1 cellular context compared by ENCODE assay signal in the genomic region with DNA sequence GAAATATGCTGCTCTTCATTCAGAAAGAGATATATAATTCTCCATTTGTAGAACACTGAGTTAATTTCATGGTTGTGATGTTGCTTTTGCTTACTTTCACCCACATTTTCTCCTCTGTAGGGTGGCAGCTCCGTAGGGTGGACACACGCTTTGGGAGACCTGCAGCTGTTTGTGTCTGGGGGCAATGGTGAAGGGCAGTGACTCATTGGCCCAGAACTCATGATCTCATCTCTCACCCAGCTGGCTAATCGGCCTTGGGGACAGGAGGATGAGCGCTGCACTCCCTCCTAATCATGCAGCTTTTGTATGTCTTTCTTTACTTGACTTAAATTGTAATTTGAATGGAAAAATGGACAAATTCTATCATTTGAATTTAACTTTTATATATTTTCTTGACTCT.
A peak's percentile ranks its signal among the peaks of the same experiment; 100 is the strongest.
TF ChIP-seq lines count a peak whose summit lies in the region.

No MANE protein-coding gene starts in this region.

TF ChIP-seq in HEK293, 187 proteins besides CTCF, POLR2A, EP300 and RAD21 (continued from another document):
- TF ChIP-seq, protein P1, sequence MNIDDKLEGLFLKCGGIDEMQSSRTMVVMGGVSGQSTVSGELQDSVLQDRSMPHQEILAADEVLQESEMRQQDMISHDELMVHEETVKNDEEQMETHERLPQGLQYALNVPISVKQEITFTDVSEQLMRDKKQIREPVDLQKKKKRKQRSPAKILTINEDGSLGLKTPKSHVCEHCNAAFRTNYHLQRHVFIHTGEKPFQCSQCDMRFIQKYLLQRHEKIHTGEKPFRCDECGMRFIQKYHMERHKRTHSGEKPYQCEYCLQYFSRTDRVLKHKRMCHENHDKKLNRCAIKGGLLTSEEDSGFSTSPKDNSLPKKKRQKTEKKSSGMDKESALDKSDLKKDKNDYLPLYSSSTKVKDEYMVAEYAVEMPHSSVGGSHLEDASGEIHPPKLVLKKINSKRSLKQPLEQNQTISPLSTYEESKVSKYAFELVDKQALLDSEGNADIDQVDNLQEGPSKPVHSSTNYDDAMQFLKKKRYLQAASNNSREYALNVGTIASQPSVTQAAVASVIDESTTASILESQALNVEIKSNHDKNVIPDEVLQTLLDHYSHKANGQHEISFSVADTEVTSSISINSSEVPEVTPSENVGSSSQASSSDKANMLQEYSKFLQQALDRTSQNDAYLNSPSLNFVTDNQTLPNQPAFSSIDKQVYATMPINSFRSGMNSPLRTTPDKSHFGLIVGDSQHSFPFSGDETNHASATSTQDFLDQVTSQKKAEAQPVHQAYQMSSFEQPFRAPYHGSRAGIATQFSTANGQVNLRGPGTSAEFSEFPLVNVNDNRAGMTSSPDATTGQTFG (tag by site-specific recombination; IDR thresholded peaks at IDR 0.05; ENCODE audit: borderline replicate concordance) = no peak
- TF ChIP-seq GLIS2 (tag by site-specific recombination; IDR thresholded peaks at IDR 0.05) = 0 out of 2 replicates have a peak, but pooled peaks have one; percentile 24
- peak; percentile 71 for TF ChIP-seq GLIS1 (tag by site-specific recombination; IDR thresholded peaks at IDR 0.05)
- no peak for TF ChIP-seq ZNF677 (tag by site-specific recombination; IDR thresholded peaks at IDR 0.05)
- TF ChIP-seq, protein P2, sequence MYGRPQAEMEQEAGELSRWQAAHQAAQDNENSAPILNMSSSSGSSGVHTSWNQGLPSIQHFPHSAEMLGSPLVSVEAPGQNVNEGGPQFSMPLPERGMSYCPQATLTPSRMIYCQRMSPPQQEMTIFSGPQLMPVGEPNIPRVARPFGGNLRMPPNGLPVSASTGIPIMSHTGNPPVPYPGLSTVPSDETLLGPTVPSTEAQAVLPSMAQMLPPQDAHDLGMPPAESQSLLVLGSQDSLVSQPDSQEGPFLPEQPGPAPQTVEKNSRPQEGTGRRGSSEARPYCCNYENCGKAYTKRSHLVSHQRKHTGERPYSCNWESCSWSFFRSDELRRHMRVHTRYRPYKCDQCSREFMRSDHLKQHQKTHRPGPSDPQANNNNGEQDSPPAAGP (tag by site-specific recombination; IDR thresholded peaks at IDR 0.05) = peak; percentile 64; the same call in 1 of the 2 replicates
- no peak for TF ChIP-seq ZNF510 (tag by site-specific recombination; IDR thresholded peaks at IDR 0.05; ENCODE audit: insufficient replicate concordance)
- TF ChIP-seq ZNF394 (tag by site-specific recombination; IDR thresholded peaks at IDR 0.05; ENCODE audit: borderline replicate concordance) = no peak
- peak; percentile 83 for TF ChIP-seq ZNF184 (tag by site-specific recombination; IDR thresholded peaks at IDR 0.05)
- TF ChIP-seq ZNF2 (tag by site-specific recombination; IDR thresholded peaks at IDR 0.05) = no peak
- no peak for TF ChIP-seq ZNF23 (tag by site-specific recombination; IDR thresholded peaks at IDR 0.05; ENCODE audit: borderline replicate concordance)
- TF ChIP-seq, protein P3, sequence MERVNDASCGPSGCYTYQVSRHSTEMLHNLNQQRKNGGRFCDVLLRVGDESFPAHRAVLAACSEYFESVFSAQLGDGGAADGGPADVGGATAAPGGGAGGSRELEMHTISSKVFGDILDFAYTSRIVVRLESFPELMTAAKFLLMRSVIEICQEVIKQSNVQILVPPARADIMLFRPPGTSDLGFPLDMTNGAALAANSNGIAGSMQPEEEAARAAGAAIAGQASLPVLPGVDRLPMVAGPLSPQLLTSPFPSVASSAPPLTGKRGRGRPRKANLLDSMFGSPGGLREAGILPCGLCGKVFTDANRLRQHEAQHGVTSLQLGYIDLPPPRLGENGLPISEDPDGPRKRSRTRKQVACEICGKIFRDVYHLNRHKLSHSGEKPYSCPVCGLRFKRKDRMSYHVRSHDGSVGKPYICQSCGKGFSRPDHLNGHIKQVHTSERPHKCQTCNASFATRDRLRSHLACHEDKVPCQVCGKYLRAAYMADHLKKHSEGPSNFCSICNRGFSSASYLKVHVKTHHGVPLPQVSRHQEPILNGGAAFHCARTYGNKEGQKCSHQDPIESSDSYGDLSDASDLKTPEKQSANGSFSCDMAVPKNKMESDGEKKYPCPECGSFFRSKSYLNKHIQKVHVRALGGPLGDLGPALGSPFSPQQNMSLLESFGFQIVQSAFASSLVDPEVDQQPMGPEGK (tag by site-specific recombination; IDR thresholded peaks at IDR 0.05) = peak; percentile 62
- no peak for TF ChIP-seq FEZF1 (tag by site-specific recombination; IDR thresholded peaks at IDR 0.05)
- peak; percentile 21; the same call in 1 of the 2 replicates for TF ChIP-seq ZNF660 (tag by site-specific recombination; IDR thresholded peaks at IDR 0.05)
- 0 out of 2 replicates have a peak, but pooled peaks have one; percentile 36 for TF ChIP-seq ZIC2 (tag by site-specific recombination; IDR thresholded peaks at IDR 0.05)
- TF ChIP-seq ZBTB8A (tag by site-specific recombination; IDR thresholded peaks at IDR 0.05) = no peak
- peak; percentile 74 for TF ChIP-seq ZNF629 (tag by site-specific recombination; IDR thresholded peaks at IDR 0.05)
- peak; percentile 65; the same call in 1 of the 2 replicates for TF ChIP-seq ZNF24 (tag by site-specific recombination; IDR thresholded peaks at IDR 0.05)
- 0 out of 2 replicates have a peak, but pooled peaks have one; percentile 77 for TF ChIP-seq ZNF10 (tag by site-specific recombination; IDR thresholded peaks at IDR 0.05)
- TF ChIP-seq ZBTB21 (tag by site-specific recombination; IDR thresholded peaks at IDR 0.05) = peak; percentile 25; the same call in 1 of the 2 replicates
- TF ChIP-seq SP7 (tag by site-specific recombination; IDR thresholded peaks at IDR 0.05) = 0 out of 2 replicates have a peak, but pooled peaks have one; percentile 31
- TF ChIP-seq ZNF600 (tag by site-specific recombination; IDR thresholded peaks at IDR 0.05) = peak; percentile 58
- TF ChIP-seq ZNF239 (tag by site-specific recombination; IDR thresholded peaks at IDR 0.05) = no peak
- TF ChIP-seq ZNF658 (tag by site-specific recombination; IDR thresholded peaks at IDR 0.05) = no peak
- TF ChIP-seq OSR2 (tag by site-specific recombination; IDR thresholded peaks at IDR 0.05) = no peak
- no peak for TF ChIP-seq ZNF544 (tag by site-specific recombination; IDR thresholded peaks at IDR 0.05)
- no peak for TF ChIP-seq ZNF223 (tag by site-specific recombination; IDR thresholded peaks at IDR 0.05)
